14 cellular contexts compared by ENCODE assay signal in genomic region chr1:178869114-178869697, GRCh38. TPM values are rescaled to one million over a fixed set of nuclear protein-coding genes. Genes with fewer than 3 reads are reported as not detected.
DNase-seq lines count a peak whose midpoint lies in the region; ATAC-seq, FAIRE-seq and TF ChIP-seq lines count a peak whose summit lies in the region.
"Had no signal": no experiment of that assay in that cellular context is flagged by ENCODE, and none has a peak within 500 bp of the region (broad histone marks: within the 10 kb centered on the region; RNA-seq: fewer than 3 reads in every experiment).

No MANE protein-coding gene starts in this region.

- intact Hi-C loops in left ventricle myocardium superior (cut with micrococcal nuclease) (no loop called here), pancreas (cut with DNase I) (no loop called here)

- FAIRE-seq in pancreas (lab: Jason Lieb, UNC): no peak
- FAIRE-seq: bronchial epithelial cell had no signal

- H3K9ac ChIP-seq in adipocyte (ENCODE audit: low read length): peak overlapping the region; percentile 91

- H3K36me3 Mint-ChIP-seq in activated CD4-positive, alpha-beta memory T cell treated with anti-CD3 and anti-CD28 coated beads, Interleukin-2, amount 10 ng/mL, durations not matched to agents 7 days and 5 days (ENCODE audit: low read depth): no peaks in the 10 kb centered on the region
- H3K36me3 Mint-ChIP-seq: activated CD4-positive, alpha-beta memory T cell treated with anti-CD3 and anti-CD28 coated beads for 36 hours had no signal

- H3K27ac ChIP-seq in pancreas: peak overlapping the region in 3 of 4 donors; percentile 6 to 59 (median 37)
- H3K27ac ChIP-seq: RWPE1 had no signal

- H3K9me3 Mint-ChIP-seq in activated CD4-positive, alpha-beta memory T cell treated with anti-CD3 and anti-CD28 coated beads, Interleukin-2, amount 10 ng/mL, durations not matched to agents 7 days and 5 days: no peaks in the 10 kb centered on the region
- H3K9me3 Mint-ChIP-seq: activated CD4-positive, alpha-beta memory T cell treated with anti-CD3 and anti-CD28 coated beads for 36 hours had no signal

- CTCF ChIA-PET in activated CD4-positive, alpha-beta memory T cell treated with anti-CD3 and anti-CD28 coated beads, Interleukin-2, amount 10 ng/mL, durations not matched to agents 7 days and 5 days (lab: Charles Lee): no interaction called here

- no peak overlapping the region for H3K27ac Mint-ChIP-seq in activated CD4-positive, alpha-beta memory T cell treated with anti-CD3 and anti-CD28 coated beads, Interleukin-2, amount 10 ng/mL, durations not matched to agents 7 days and 5 days
- H3K27ac Mint-ChIP-seq: activated CD4-positive, alpha-beta memory T cell treated with anti-CD3 and anti-CD28 coated beads for 36 hours had no signal

- H3K27me3 ChIP-seq in adipocyte (replicated peaks; ENCODE audit: control insufficient read depth, insufficient read depth, low read length): no peaks in the 10 kb centered on the region
- H3K27me3 ChIP-seq in pancreas: no peaks in the 10 kb centered on the region

- H3K4me3 ChIP-seq in AG10803 (ENCODE audit: low read length): peak overlapping the region; percentile 38
- H3K4me3 ChIP-seq in adipocyte (ENCODE audit: low read length): peak overlapping the region; percentile 92
- peak overlapping the region in 2 of 4 donors; percentile 20 to 25 for H3K4me3 ChIP-seq in pancreas

- H3K36me3 ChIP-seq in adipocyte (ENCODE audit: control insufficient read depth, insufficient read depth, low read length, severe bottlenecking): peaks cover 11% of the 10 kb centered on the region
- H3K36me3 ChIP-seq in pancreas: no peaks in the 10 kb centered on the region

- TF ChIP-seq CTCF in AG10803 (conservative IDR thresholded peaks at IDR 0.05; ENCODE audit: low read length) (no peak), pancreas (IDR thresholded peaks at IDR 0.05) (no peak)

- DNase-seq in AG10803 (ENCODE audit: low read depth) (peak; percentile 71), adipocyte (ENCODE audit: low read depth) (peak; percentile 82), left ventricle myocardium superior (no peak), pancreas (no peak), NCI-H1092 (lab: John Stamatoyannopoulos, UW) (no peak)
- no peak for DNase-seq in activated CD4-positive, alpha-beta memory T cell treated with anti-CD3 and anti-CD28 coated beads, Interleukin-2, amount 10 ng/mL, durations not matched to agents 7 days and 5 days
- no peak for DNase-seq in activated CD4-positive, CD25-positive, alpha-beta regulatory T cell treated with anti-CD3 and anti-CD28 coated beads, Interleukin-2, amount 50 U/mL, for 72 hours
- DNase-seq: activated CD4-positive, alpha-beta memory T cell treated with anti-CD3 and anti-CD28 coated beads for 36 hours; C1 segment of cervical spinal cord; islet precursor cell; NCI-H187 had no signal

- peaks cover 3% of the 10 kb centered on the region for H3K27me3 Mint-ChIP-seq in activated CD4-positive, alpha-beta memory T cell treated with anti-CD3 and anti-CD28 coated beads, Interleukin-2, amount 10 ng/mL, durations not matched to agents 7 days and 5 days
- H3K27me3 Mint-ChIP-seq: activated CD4-positive, alpha-beta memory T cell treated with anti-CD3 and anti-CD28 coated beads for 36 hours had no signal

- peaks cover 13% of the 10 kb centered on the region for H3K4me1 Mint-ChIP-seq in activated CD4-positive, alpha-beta memory T cell treated with anti-CD3 and anti-CD28 coated beads, Interleukin-2, amount 10 ng/mL, durations not matched to agents 7 days and 5 days

- ATAC-seq in left ventricle myocardium superior: peak; percentile 65
- peak in 2 of 4 donors; percentile 38 to 51 for ATAC-seq in pancreas
- no peak for ATAC-seq in HG03196 (IDR thresholded peaks at IDR 0.05; ENCODE audit: unreplicated experiment)

- H3K9me3 ChIP-seq in adipocyte (ENCODE audit: control insufficient read depth, low read length) (no peaks in the 10 kb centered on the region), pancreas (no peaks in the 10 kb centered on the region)

- POLR2A ChIA-PET in activated CD4-positive, alpha-beta memory T cell treated with anti-CD3 and anti-CD28 coated beads, Interleukin-2, amount 10 ng/mL, durations not matched to agents 7 days and 5 days (lab: Charles Lee): no interaction called here

- no peak overlapping the region for H3K4me3 Mint-ChIP-seq in activated CD4-positive, alpha-beta memory T cell treated with anti-CD3 and anti-CD28 coated beads, Interleukin-2, amount 10 ng/mL, durations not matched to agents 7 days and 5 days
- H3K4me3 Mint-ChIP-seq: activated CD4-positive, alpha-beta memory T cell treated with anti-CD3 and anti-CD28 coated beads for 36 hours had no signal

- 46 to 59% methylated on average over 3 of the region's 3 CpGs for WGBS in pancreas, 2 donors

- H3K4me1 ChIP-seq in adipocyte (ENCODE audit: control insufficient read depth, insufficient read depth, low read length) (peaks cover 58% of the 10 kb centered on the region), pancreas (peaks cover 13 to 28% (median 16%) of the 10 kb centered on the region in 3 donors)

RNA-seq across cellular contexts. Expression of gene ANGPTL1, which starts 1.7 kb away (rescaled TPM):
- 6.6 TPM for total RNA-seq in left ventricle myocardium superior
- 10 to 100 TPM in 1 of 6 donors, 1 to 10 TPM in 5; 2.9 to 10.1 (median 4.6) TPM for total RNA-seq in pancreas
- polyA plus RNA-seq in pancreas: 1 to 10 TPM; 2.5 to 9.5 TPM
- not detected for total RNA-seq in activated CD4-positive, alpha-beta memory T cell treated with anti-CD3 and anti-CD28 coated beads, Interleukin-2, amount 10 ng/mL, durations not matched to agents 7 days and 5 days
- total RNA-seq: activated CD4-positive, alpha-beta memory T cell treated with anti-CD3 and anti-CD28 coated beads for 36 hours; bronchial epithelial cell had no signal

Comparison
In these comparisons a context has a peak if more than half of its experiments do, and no peak if none do; other contexts are left out.
1. DNase-seq: peak in AG10803 (single experiment) and adipocyte (single experiment); none in left ventricle myocardium superior (single experiment), pancreas (0 of 6), activated CD4-positive, alpha-beta memory T cell treated with anti-CD3 and anti-CD28 coated beads, Interleukin-2, amount 10 ng/mL, durations not matched to agents 7 days and 5 days (single experiment), NCI-H1092 (single experiment) and activated CD4-positive, CD25-positive, alpha-beta regulatory T cell treated with anti-CD3 and anti-CD28 coated beads, Interleukin-2, amount 50 U/mL, for 72 hours (single experiment).